ENCODE assay signal across 14 cellular contexts in the genomic region with DNA sequence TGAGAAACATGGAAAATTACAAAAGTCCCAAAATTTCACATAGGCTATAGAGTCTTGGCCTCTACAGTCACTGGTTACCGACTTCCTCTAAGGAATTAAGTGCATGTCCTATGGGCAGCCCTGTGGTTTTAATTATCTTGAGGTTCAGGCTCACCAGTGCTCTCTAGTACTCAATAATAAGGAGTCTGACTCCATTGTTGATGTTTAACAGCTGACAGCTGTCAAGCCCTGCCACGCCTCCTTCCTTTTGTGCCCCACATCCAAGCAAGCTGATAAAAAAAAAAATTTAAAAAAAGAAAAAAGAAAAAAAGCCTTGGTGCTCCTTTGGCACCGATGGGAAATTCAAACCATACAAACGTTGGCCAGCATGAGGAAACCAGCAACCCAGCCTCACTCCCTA.
DNase-seq lines count a peak whose midpoint lies in the region; ATAC-seq, FAIRE-seq and TF ChIP-seq lines count a peak whose summit lies in the region.
"Had no signal": no experiment of that assay in that cellular context is flagged by ENCODE, and none has a peak within 500 bp of the region (broad histone marks: within the 10 kb centered on the region; RNA-seq: fewer than 3 reads in every experiment).

No MANE protein-coding gene starts in this region.

- H3K9me3 ChIP-seq in MM.1S (replicated peaks; ENCODE audit: insufficient read depth, low read length): no peaks in the 10 kb centered on the region
- H3K9me3 ChIP-seq in neuron (ENCODE audit: low read length): no peaks in the 10 kb centered on the region
- no peaks in the 10 kb centered on the region for H3K9me3 ChIP-seq in HepG2 (ENCODE audit: low read length)
- H3K9me3 ChIP-seq: SJCRH30, testis had no signal

- H2AFZ ChIP-seq in MM.1S (ENCODE audit: low read length) (0 out of 2 replicates have a peak overlapping the region, but pooled peaks have one; percentile 47), neuron (ENCODE audit: low read depth, low read length) (peak overlapping the region; percentile 22), HepG2 (ENCODE audit: low read length) (no peak overlapping the region)

- no peaks in the 10 kb centered on the region for H3K27me3 ChIP-seq in MM.1S (replicated peaks; ENCODE audit: insufficient read depth, low read length)
- H3K27me3 ChIP-seq in neuron (ENCODE audit: insufficient read depth, low read length): no peaks in the 10 kb centered on the region
- H3K27me3 ChIP-seq in HepG2 (ENCODE audit: control insufficient read depth in 1 of 2, insufficient read depth in 2 of 2, low read length in 2 of 2): no peaks in the 10 kb centered on the region
- H3K27me3 ChIP-seq: SJCRH30, testis had no signal

- no peaks in the 10 kb centered on the region for H3K27me3 Mint-ChIP-seq in activated CD8-positive, alpha-beta T cell treated with anti-CD3 and anti-CD28 coated beads for 36 hours
- no peaks in the 10 kb centered on the region for H3K27me3 Mint-ChIP-seq in activated CD8-positive, alpha-beta T cell treated with anti-CD3 and anti-CD28 coated beads, Interleukin-2, amount 10 ng/mL, durations not matched to agents 7 days and 5 days (ENCODE audit: low read depth)
- no peaks in the 10 kb centered on the region for H3K27me3 Mint-ChIP-seq in activated B cell treated with CpG ODN at 0.5 μM for 24 hours
- H3K27me3 Mint-ChIP-seq: activated CD4-positive, alpha-beta memory T cell treated with anti-CD3 and anti-CD28 coated beads, Interleukin-2, amount 10 ng/mL, durations not matched to agents 7 days and 5 days had no signal

- no peak for ATAC-seq in activated CD8-positive, alpha-beta T cell treated with anti-CD3 and anti-CD28 coated beads for 36 hours
- no peak for ATAC-seq in activated CD8-positive, alpha-beta T cell treated with anti-CD3 and anti-CD28 coated beads, Interleukin-2, amount 10 ng/mL, durations not matched to agents 7 days and 5 days
- no peak for ATAC-seq in activated B cell treated with CpG ODN at 0.5 μM for 24 hours (ENCODE audit: low read depth)
- no peak for ATAC-seq in HepG2

- intact Hi-C loops in activated CD8-positive, alpha-beta T cell treated with anti-CD3 and anti-CD28 coated beads for 36 hours (cut with micrococcal nuclease): no loop called here
- intact Hi-C loops in activated B cell treated with CpG ODN at 0.5 μM for 24 hours (cut with micrococcal nuclease): loop anchor here (1.0 kb wide), 1 partner anchor 13 kb away; no protein-coding TSS in a partner anchor
- intact Hi-C loops in HepG2 (cut with micrococcal nuclease; ENCODE audit: unreplicated experiment): no loop called here

- no peak for TF ChIP-seq CTCF in activated CD8-positive, alpha-beta T cell treated with anti-CD3 and anti-CD28 coated beads for 36 hours (IDR thresholded peaks at IDR 0.05)
- TF ChIP-seq CTCF in MM.1S (IDR thresholded peaks at IDR 0.05; ENCODE audit: low read length) (no peak), activated B cell treated with CpG ODN at 0.5 μM for 24 hours (IDR thresholded peaks at IDR 0.05) (no peak), HepG2 (CRISPR knock-in tag; IDR thresholded peaks at IDR 0.05) (no peak)

- peak overlapping the region; percentile 52 for H3K4me2 ChIP-seq in MM.1S (ENCODE audit: low read depth, low read length)
- H3K4me2 ChIP-seq in HepG2 (ENCODE audit: low read depth, low read length): no peak overlapping the region

- peaks cover 4% of the 10 kb centered on the region for H3K9me3 Mint-ChIP-seq in activated CD8-positive, alpha-beta T cell treated with anti-CD3 and anti-CD28 coated beads for 36 hours
- H3K9me3 Mint-ChIP-seq in activated CD8-positive, alpha-beta T cell treated with anti-CD3 and anti-CD28 coated beads, Interleukin-2, amount 10 ng/mL, durations not matched to agents 7 days and 5 days (ENCODE audit: insufficient read depth): no peaks in the 10 kb centered on the region
- H3K9me3 Mint-ChIP-seq in activated B cell treated with CpG ODN at 0.5 μM for 24 hours: no peaks in the 10 kb centered on the region
- H3K9me3 Mint-ChIP-seq: activated CD4-positive, alpha-beta memory T cell treated with anti-CD3 and anti-CD28 coated beads, Interleukin-2, amount 10 ng/mL, durations not matched to agents 7 days and 5 days had no signal

- no peaks in the 10 kb centered on the region for H3F3A ChIP-seq in MM.1S (ENCODE audit: insufficient read depth, low read length)

- WGBS in HepG2 (ENCODE audit: low lambda C conversion rate): 2% methylated on average over 4 of the region's 4 CpGs

- no peaks in the 10 kb centered on the region for H3K9me2 ChIP-seq in MM.1S (replicated peaks; ENCODE audit: insufficient read depth, low read length)

- in situ Hi-C loops in HepG2 (cut with HindIII; ENCODE audit: extremely low pct_ligation_motif_present, low pct_unique_long_range_greater_than_20kb): loop anchor here (5.0 to 10.0 kb wide), 2 partner anchors 187 to 554 kb away; no protein-coding TSS in a partner anchor

- DNase-seq in activated CD8-positive, alpha-beta T cell treated with anti-CD3 and anti-CD28 coated beads for 36 hours: peak; percentile 16
- DNase-seq in activated CD8-positive, alpha-beta T cell treated with anti-CD3 and anti-CD28 coated beads, Interleukin-2, amount 10 ng/mL, durations not matched to agents 7 days and 5 days: no peak
- no peak for DNase-seq in MM.1S
- no peak for DNase-seq in activated B cell treated with CpG ODN at 0.5 μM for 24 hours
- no peak for DNase-seq in HepG2 (ENCODE audit: low spot score)
- DNase-seq in T1000 (lab: John Stamatoyannopoulos, UW): no peak
- DNase-seq in NCI-H187 treated with DMSO at 0.1 percent for 48 hours (lab: John Stamatoyannopoulos, UW): no peak
- DNase-seq: activated CD4-positive, alpha-beta memory T cell treated with anti-CD3 and anti-CD28 coated beads, Interleukin-2, amount 10 ng/mL, durations not matched to agents 7 days and 5 days; effector CD4-positive, alpha-beta T cell; NCI-H446 treated with DMSO at 0.1 percent for 48 hours; SJCRH30; testis had no signal

- BruUV-seq in HepG2 (replicated peaks; lab: Mats Ljungman, UMichigan): no TSS peak

- H3K36me3 Mint-ChIP-seq in activated CD8-positive, alpha-beta T cell treated with anti-CD3 and anti-CD28 coated beads for 36 hours (ENCODE audit: low read depth): no peaks in the 10 kb centered on the region
- H3K36me3 Mint-ChIP-seq in activated CD8-positive, alpha-beta T cell treated with anti-CD3 and anti-CD28 coated beads, Interleukin-2, amount 10 ng/mL, durations not matched to agents 7 days and 5 days (ENCODE audit: low read depth): no peaks in the 10 kb centered on the region
- no peaks in the 10 kb centered on the region for H3K36me3 Mint-ChIP-seq in activated B cell treated with CpG ODN at 0.5 μM for 24 hours (ENCODE audit: low read depth)

- no peak for FAIRE-seq in HepG2 (lab: Jason Lieb, UNC)
- FAIRE-seq: HTR-8/SVneo had no signal

- H3K4me1 ChIP-seq in MM.1S (ENCODE audit: low read length) (peaks cover 21% of the 10 kb centered on the region), neuron (ENCODE audit: insufficient read depth, low read length) (peaks cover 15% of the 10 kb centered on the region), HepG2 (ENCODE audit: insufficient read depth, low read length) (no peaks in the 10 kb centered on the region)
- H3K4me1 ChIP-seq: SJCRH30, testis had no signal

- H3K4me3 ChIP-seq in MM.1S (ENCODE audit: low read length): peak overlapping the region; percentile 2; the same call in 1 of the 2 replicates
- no peak overlapping the region for H3K4me3 ChIP-seq in neuron (ENCODE audit: low read length)
- no peak overlapping the region for H3K4me3 ChIP-seq in HepG2 (replicated peaks in 1 of 3; ENCODE audit: insufficient read depth in 1 of 3, low read depth in 2 of 3, low read length in 3 of 3)
- H3K4me3 ChIP-seq: SJCRH30, testis had no signal

- no peaks in the 10 kb centered on the region for H3K36me3 ChIP-seq in MM.1S (replicated peaks; ENCODE audit: insufficient read depth, low read length)
- no peaks in the 10 kb centered on the region for H3K36me3 ChIP-seq in neuron (ENCODE audit: insufficient read depth, low read length)
- no peaks in the 10 kb centered on the region for H3K36me3 ChIP-seq in HepG2 (replicated peaks in 1 of 2; ENCODE audit: control insufficient read depth in 1 of 2, insufficient read depth in 2 of 2, low read length in 2 of 2)
- H3K36me3 ChIP-seq: SJCRH30 had no signal

- H3K27ac ChIP-seq in MM.1S (ENCODE audit: low read length) (peak overlapping the region; percentile 33; the same call in 1 of the 2 replicates), HepG2 (ENCODE audit: extremely low read length, insufficient read depth, low read length) (no peak overlapping the region)
- H3K27ac ChIP-seq: SJCRH30, testis had no signal

- H3K9ac ChIP-seq in MM.1S (ENCODE audit: low read length) (peak overlapping the region; percentile 4; the same call in 1 of the 2 replicates), HepG2 (ENCODE audit: insufficient read depth, low read depth, low read length) (no peak overlapping the region)

- H3K79me2 ChIP-seq in MM.1S (ENCODE audit: low read length) (no peaks in the 10 kb centered on the region), HepG2 (ENCODE audit: insufficient read depth, low read length) (no peaks in the 10 kb centered on the region)

- TF ChIP-seq EP300 in HepG2 (IDR thresholded peaks at IDR 0.05; ENCODE audit: low read depth in 2 of 2, low read length in 2 of 2) (no peak), HepG2 (CRISPR knock-in tag; IDR thresholded peaks at IDR 0.05; ENCODE audit: borderline replicate concordance) (no peak)

- CTCF ChIA-PET in activated CD8-positive, alpha-beta T cell treated with anti-CD3 and anti-CD28 coated beads for 36 hours (lab: Charles Lee): interaction anchor here (1.2 to 3.1 kb wide), 4 partner anchors 28 to 89 kb away, joined by 3 to 32 read pairs (median 4); partner anchors contain the start of gene CCDC71L
- CTCF ChIA-PET in activated CD8-positive, alpha-beta T cell treated with anti-CD3 and anti-CD28 coated beads, Interleukin-2, amount 10 ng/mL, durations not matched to agents 7 days and 5 days (lab: Charles Lee): interaction anchor here (0.8 to 8.4 kb wide), 2 partner anchors 52 to 75 kb away, joined by 3 to 195 read pairs; partner anchors contain the start of gene CCDC71L
- CTCF ChIA-PET in activated B cell treated with CpG ODN at 0.5 μM for 24 hours (lab: Charles Lee) (interaction anchor here (1.0 to 3.4 kb wide), 7 partner anchors 12 to 189 kb away, joined by 3 to 33 read pairs (median 5); partner anchors contain the start of gene CCDC71L), HepG2 (lab: Yijun Ruan, JAX; ENCODE audit: low intra/inter-chr PET ratio, low total read pairs) (no interaction called here)

- no peak for TF ChIP-seq RAD21 in HepG2 (CRISPR knock-in tag; IDR thresholded peaks at IDR 0.05)

- peaks cover 39% of the 10 kb centered on the region for H3K4me1 Mint-ChIP-seq in activated CD8-positive, alpha-beta T cell treated with anti-CD3 and anti-CD28 coated beads for 36 hours (ENCODE audit: low read depth)
- H3K4me1 Mint-ChIP-seq in activated CD8-positive, alpha-beta T cell treated with anti-CD3 and anti-CD28 coated beads, Interleukin-2, amount 10 ng/mL, durations not matched to agents 7 days and 5 days (ENCODE audit: low read depth): peaks cover 34% of the 10 kb centered on the region
- H3K4me1 Mint-ChIP-seq in activated B cell treated with CpG ODN at 0.5 μM for 24 hours: peaks cover 36% of the 10 kb centered on the region

- no peaks in the 10 kb centered on the region for H4K20me1 ChIP-seq in MM.1S (ENCODE audit: insufficient read depth, low read length)
- H4K20me1 ChIP-seq in HepG2 (ENCODE audit: insufficient read depth, low read length): no peaks in the 10 kb centered on the region

- POLR2A ChIA-PET in activated CD8-positive, alpha-beta T cell treated with anti-CD3 and anti-CD28 coated beads for 36 hours (lab: Charles Lee): interaction anchor here (0.6 to 1.6 kb wide), 3 partner anchors 11 to 308 kb away, joined by 3 to 5 read pairs (median 4); no protein-coding TSS in a partner anchor
- POLR2A ChIA-PET in activated CD8-positive, alpha-beta T cell treated with anti-CD3 and anti-CD28 coated beads, Interleukin-2, amount 10 ng/mL, durations not matched to agents 7 days and 5 days (lab: Charles Lee): no interaction called here
- POLR2A ChIA-PET in activated B cell treated with CpG ODN at 0.5 μM for 24 hours (lab: Charles Lee): interaction anchor here (0.6 to 2.4 kb wide), 6 partner anchors 9 to 73 kb away, joined by 3 to 12 read pairs (median 10); partner anchors contain the start of gene CCDC71L
- POLR2A ChIA-PET in HepG2 (lab: Yijun Ruan, JAX): no interaction called here

- no peak overlapping the region for H3K27ac Mint-ChIP-seq in activated CD8-positive, alpha-beta T cell treated with anti-CD3 and anti-CD28 coated beads for 36 hours
- H3K27ac Mint-ChIP-seq in activated CD8-positive, alpha-beta T cell treated with anti-CD3 and anti-CD28 coated beads, Interleukin-2, amount 10 ng/mL, durations not matched to agents 7 days and 5 days: no peak overlapping the region
- H3K27ac Mint-ChIP-seq in activated B cell treated with CpG ODN at 0.5 μM for 24 hours: no peak overlapping the region
- H3K27ac Mint-ChIP-seq: activated CD4-positive, alpha-beta memory T cell treated with anti-CD3 and anti-CD28 coated beads, Interleukin-2, amount 10 ng/mL, durations not matched to agents 7 days and 5 days had no signal

- H3K4me3 Mint-ChIP-seq in activated CD8-positive, alpha-beta T cell treated with anti-CD3 and anti-CD28 coated beads for 36 hours: no peak overlapping the region
- H3K4me3 Mint-ChIP-seq in activated CD8-positive, alpha-beta T cell treated with anti-CD3 and anti-CD28 coated beads, Interleukin-2, amount 10 ng/mL, durations not matched to agents 7 days and 5 days: no peak overlapping the region
- peak overlapping the region; percentile 13 for H3K4me3 Mint-ChIP-seq in activated B cell treated with CpG ODN at 0.5 μM for 24 hours
- H3K4me3 Mint-ChIP-seq: activated CD4-positive, alpha-beta memory T cell treated with anti-CD3 and anti-CD28 coated beads, Interleukin-2, amount 10 ng/mL, durations not matched to agents 7 days and 5 days had no signal

- no peak for TF ChIP-seq POLR2A in HepG2 (IDR thresholded peaks at IDR 0.05; ENCODE audit: insufficient read depth in 1 of 2, low read depth in 2 of 2, low read length in 2 of 2)

Comparison
In these comparisons a context has a peak if more than half of its experiments do, and no peak if none do; other contexts are left out.
1. POLR2A ChIA-PET loops: an anchor here in activated CD8-positive, alpha-beta T cell treated with anti-CD3 and anti-CD28 coated beads for 36 hours (0.6 to 1.6 kb wide) and activated B cell treated with CpG ODN at 0.5 μM for 24 hours (0.6 to 2.4 kb wide); none called in activated CD8-positive, alpha-beta T cell treated with anti-CD3 and anti-CD28 coated beads, Interleukin-2, amount 10 ng/mL, durations not matched to agents 7 days and 5 days and HepG2.